ENCODE assay signal across 9 cellular contexts in genomic region chr3:23944861-23945652, GRCh38. TPM values are rescaled to one million over a fixed set of nuclear protein-coding genes. Genes with fewer than 3 reads are reported as not detected.
DNase-seq lines count a peak whose midpoint lies in the region; ATAC-seq, FAIRE-seq and TF ChIP-seq lines count a peak whose summit lies in the region.
"Had no signal": no experiment of that assay in that cellular context is flagged by ENCODE, and none has a peak within 500 bp of the region (broad histone marks: within the 10 kb centered on the region; RNA-seq: fewer than 3 reads in every experiment).

NR1D2 (plus strand) TSS chr3:23945286; CDS start chr3:23945579, 293 bp downstream.

- H2AFZ ChIP-seq in H1 (ENCODE audit: low read length) = no peak within 1 kb of the TSS

- no peaks in the 10 kb centered on the region; a peak in 1 of 22 replicates for H3K36me3 ChIP-seq in BLaER1 treated with 17β-estradiol and CSF1 and Interleukin-3, amounts not matched to agents 10 nM and 100 nM
- no peaks in the 10 kb centered on the region for H3K36me3 ChIP-seq in H1 (ENCODE audit: control insufficient read depth in 2 of 4, insufficient read depth in 4 of 4, low read length in 3 of 4)
- no peaks in the 10 kb centered on the region for H3K36me3 ChIP-seq in mesendoderm (ENCODE audit: control insufficient read depth, insufficient read depth, low read length)

- H4K8ac ChIP-seq in H1 (ENCODE audit: extremely low read depth, insufficient read depth, low read length) (peak within 1 kb of the TSS; percentile 99), mesendoderm (ENCODE audit: low read depth, low read length) (peak within 1 kb of the TSS; percentile 65)

- POLR2A ChIA-PET in H1 (lab: Charles Lee; ENCODE audit: partially characterized antibody) = interaction anchor here (0.6 to 19.1 kb wide), 7 partner anchors 9 to 146 kb away, joined by 3 to 363 read pairs (median 4); partner anchors contain the start of genes NKIRAS1 and RPL15

- H2BK15ac ChIP-seq in H1 (ENCODE audit: low read length) (0 out of 2 replicates have a peak within 1 kb of the TSS, but pooled peaks have one; percentile 22), mesendoderm (replicated peaks; ENCODE audit: low read depth) (peak within 1 kb of the TSS; percentile 37)

- no peaks in the 10 kb centered on the region for H3K79me1 ChIP-seq in H1 (ENCODE audit: low read depth, low read length)
- H3K79me1 ChIP-seq in mesendoderm (ENCODE audit: low read length) = peaks cover 4% of the 10 kb centered on the region

- 0 out of 2 replicates have a peak within 1 kb of the TSS, but pooled peaks have one; percentile 40 for H2BK20ac ChIP-seq in H1 (ENCODE audit: low read length)

- H4K91ac ChIP-seq in H1 (replicated peaks; ENCODE audit: insufficient read length, low read length) = peak within 1 kb of the TSS; percentile 75

- H3K9ac ChIP-seq in BLaER1 treated with 17β-estradiol and CSF1 and Interleukin-3, amounts not matched to agents 10 nM and 100 nM = peak within 1 kb of the TSS; percentile 86 to 98 (median 89)
- peak within 1 kb of the TSS; percentile 93 to 100 (median 94) for H3K9ac ChIP-seq in H1 (replicated peaks in 1 of 4; ENCODE audit: extremely low read depth in 1 of 4, low read depth in 3 of 4, low read length in 3 of 4)
- H3K9ac ChIP-seq in mesendoderm (ENCODE audit: low read length) = peak within 1 kb of the TSS; percentile 91

- TF ChIP-seq RAD21 in H1 (IDR thresholded peaks at IDR 0.05 in 1 of 2, conservative IDR thresholded peaks at IDR 0.05 in 1 of 2; ENCODE audit: low read depth in 2 of 2, low read length in 2 of 2) = no peak

- peak; percentile 84 to 92 for TF ChIP-seq POLR2A in H1 (IDR thresholded peaks at IDR 0.05; ENCODE audit: control extremely low read depth in 1 of 2, low read depth in 2 of 2, low read length in 2 of 2)

- H3K23ac ChIP-seq in H1 (ENCODE audit: insufficient read length) = no peak within 1 kb of the TSS
- peak within 1 kb of the TSS; percentile 66 for H3K23ac ChIP-seq in mesendoderm (ENCODE audit: low read length)

- 1% methylated on average over 37 of the region's 88 CpGs; no CpG with 5 or more reads in 1 of the 2 experiments for WGBS in H1 (ENCODE audit: extremely low coverage in 1 of 2, insufficient coverage in 1 of 2, insufficient read length in 1 of 2, insufficient replicate concordance in 2 of 2, low coverage in 1 of 2, low lambda C conversion rate in 2 of 2, missing lambda C conversion rate in 1 of 2), 2 experiments
- no CpG with 5 or more reads among the region's 88 CpGs for WGBS in mesendoderm (ENCODE audit: extremely low coverage, insufficient coverage, low lambda C conversion rate)

- H3K27ac ChIP-seq in BLaER1 treated with 17β-estradiol and CSF1 and Interleukin-3, amounts not matched to agents 10 nM and 100 nM = peak within 1 kb of the TSS; percentile 84 to 97 (median 87)
- H3K27ac ChIP-seq in H1 (ENCODE audit: low read depth, low read length) (peak within 1 kb of the TSS; percentile 97), mesendoderm (ENCODE audit: low read depth, low read length) (peak within 1 kb of the TSS; percentile 96)

- H3K14ac ChIP-seq in H1 (ENCODE audit: insufficient read length) = no peak within 1 kb of the TSS

- no peak within 1 kb of the TSS for H3K4ac ChIP-seq in H1 (replicated peaks; ENCODE audit: insufficient read length, low read depth, low read length)
- H3K4ac ChIP-seq in mesendoderm (ENCODE audit: low read depth, low read length) = no peak within 1 kb of the TSS

- peak within 1 kb of the TSS; percentile 68 to 88 (median 76) for H3K4me3 ChIP-seq in BLaER1 treated with 17β-estradiol and CSF1 and Interleukin-3, amounts not matched to agents 10 nM and 100 nM
- H3K4me3 ChIP-seq in H1 (ENCODE audit: extremely low read depth in 1 of 4, insufficient read depth in 2 of 4, low read depth in 3 of 4, low read length in 4 of 4) = peak within 1 kb of the TSS; percentile 91 to 94 (median 92)
- peak within 1 kb of the TSS; percentile 86 for H3K4me3 ChIP-seq in mesendoderm (ENCODE audit: low read length)

- CTCF ChIA-PET in H1 (lab: Charles Lee; ENCODE audit: partially characterized antibody) = interaction anchor here (1.2 kb wide), 1 partner anchor 28 kb away, joined by 6 read pairs; the partner anchor contains the start of genes NKIRAS1 and RPL15

- H3K79me2 ChIP-seq in H1 (ENCODE audit: control insufficient read depth in 1 of 2, insufficient read depth in 2 of 2, low read length in 2 of 2) (peaks cover 4 to 35% of the 10 kb centered on the region in 2 experiments; a peak in 3 of 4 replicates), mesendoderm (ENCODE audit: control insufficient read depth, insufficient read depth, low read length) (peaks cover 19% of the 10 kb centered on the region)

- H2AK5ac ChIP-seq in H1 (ENCODE audit: low read depth, low read length) (peak within 1 kb of the TSS; percentile 46; the same call in 1 of the 2 replicates), mesendoderm (ENCODE audit: low read length) (no peak within 1 kb of the TSS)

- peak within 1 kb of the TSS; percentile 85 to 95 (median 89) for H3K4me2 ChIP-seq in BLaER1 treated with 17β-estradiol and CSF1 and Interleukin-3, amounts not matched to agents 10 nM and 100 nM
- H3K4me2 ChIP-seq in H1 (ENCODE audit: insufficient read depth in 1 of 2, low read depth in 2 of 2, low read length in 2 of 2) (peak within 1 kb of the TSS; percentile 98 to 99), mesendoderm (ENCODE audit: low read length) (peak within 1 kb of the TSS; percentile 99)

- ATAC-seq in GM19035 (IDR thresholded peaks at IDR 0.05; ENCODE audit: unreplicated experiment) (peak; percentile 58), HG03280 (IDR thresholded peaks at IDR 0.05; ENCODE audit: unreplicated experiment) (peak; percentile 63)

- TF ChIP-seq EP300 in H1 (IDR thresholded peaks at IDR 0.05; ENCODE audit: borderline replicate concordance in 1 of 2, low read depth in 2 of 2, low read length in 2 of 2) = no peak; a peak in 1 of 3 replicates

- peak within 1 kb of the TSS; percentile 76; the same call in 1 of the 2 replicates for H2BK12ac ChIP-seq in H1 (ENCODE audit: low read depth, low read length)

- TF ChIP-seq CTCF in H1 (IDR thresholded peaks at IDR 0.05; ENCODE audit: control extremely low read depth in 1 of 3, insufficient read depth in 1 of 3, low read depth in 1 of 3, low read length in 3 of 3) = no peak

- H2BK5ac ChIP-seq in H1 (ENCODE audit: low read depth, low read length) (peak within 1 kb of the TSS; percentile 87), mesendoderm (ENCODE audit: low read length) (peak within 1 kb of the TSS; percentile 91)

- peak within 1 kb of the TSS; percentile 81 for H3K18ac ChIP-seq in H1 (ENCODE audit: extremely low read depth, low read length)
- H3K18ac ChIP-seq in mesendoderm (ENCODE audit: low read length) = peak within 1 kb of the TSS; percentile 95

- H3K27me3 ChIP-seq in BLaER1 treated with 17β-estradiol and CSF1 and Interleukin-3, amounts not matched to agents 10 nM and 100 nM = peaks cover 6 to 28% (median 20%) of the 10 kb centered on the region in 11 experiments; a peak in 20 of 22 replicates
- no peaks in the 10 kb centered on the region; a peak in 1 of 7 replicates for H3K27me3 ChIP-seq in H1 (replicated peaks in 1 of 4; ENCODE audit: control insufficient read depth in 3 of 4, extremely low read depth in 1 of 4, insufficient read depth in 3 of 4, low read length in 3 of 4)
- no peaks in the 10 kb centered on the region for H3K27me3 ChIP-seq in mesendoderm (ENCODE audit: insufficient read depth, low read length, poor library complexity)

- peaks cover 5% of the 10 kb centered on the region for H3K23me2 ChIP-seq in H1 (ENCODE audit: low read depth, low read length)

- H2BK120ac ChIP-seq in H1 (replicated peaks; ENCODE audit: low read depth, low read length) = peak within 1 kb of the TSS; percentile 47
- H2BK120ac ChIP-seq in mesendoderm (ENCODE audit: low read depth, low read length) = peak within 1 kb of the TSS; percentile 68

- DNase-seq in NCI-H748 treated with DMSO at 0.1 percent for 48 hours (lab: John Stamatoyannopoulos, UW) (peak; percentile 45), H1 (ENCODE audit: low read depth in 1 of 2, low spot score in 2 of 2) (peak in 1 of 2 experiments; percentile 80), mesendoderm (peak; percentile 90)
- peak; percentile 27 to 63 (median 41) for DNase-seq in activated CD8-positive, alpha-beta memory T cell treated with anti-CD3 and anti-CD28 coated beads for 48 hours (ENCODE audit: low read depth in 2 of 3, low spot score in 2 of 3)
- DNase-seq in stimulated activated CD8-positive, alpha-beta memory T cell treated with anti-CD3 and anti-CD28 coated beads, Interleukin-12 subunit alpha, Interleukin-12 subunit beta, amount 100 ng/mL, for 4 hours (ENCODE audit: low read depth) = peak; percentile 66

- no peak for FAIRE-seq in H1 (lab: Jason Lieb, UNC)
- FAIRE-seq: islet of Langerhans had no signal

- H3K4me1 ChIP-seq in BLaER1 treated with 17β-estradiol and CSF1 and Interleukin-3, amounts not matched to agents 10 nM and 100 nM = peaks cover 13 to 20% (median 18%) of the 10 kb centered on the region in 10 experiments; a peak in 19 of 20 replicates
- H3K4me1 ChIP-seq in H1 (replicated peaks in 1 of 4; ENCODE audit: control insufficient read depth in 3 of 4, insufficient read depth in 4 of 4, low read length in 3 of 4) (peaks cover 8 to 17% (median 12%) of the 10 kb centered on the region in 4 experiments; a peak in 6 of 7 replicates), mesendoderm (ENCODE audit: control insufficient read depth, low read depth, low read length) (peaks cover 14% of the 10 kb centered on the region)

- H4K20me1 ChIP-seq in BLaER1 treated with 17β-estradiol and CSF1 and Interleukin-3, amounts not matched to agents 10 nM and 100 nM = peaks cover 0 to 40% (median 32%) of the 10 kb centered on the region in 11 experiments; a peak in 11 of 22 replicates
- peaks cover 0 to 3% of the 10 kb centered on the region in 2 experiments for H4K20me1 ChIP-seq in H1 (replicated peaks in 1 of 2; ENCODE audit: control insufficient read depth in 1 of 2, insufficient read depth in 2 of 2, low read length in 2 of 2)

- H3K9me3 ChIP-seq in BLaER1 treated with 17β-estradiol and CSF1 and Interleukin-3, amounts not matched to agents 10 nM and 100 nM (replicated peaks in 1 of 11) = no peaks in the 10 kb centered on the region
- H3K9me3 ChIP-seq in H1 (ENCODE audit: insufficient read depth in 2 of 2, low read depth in 1 of 2, low read length in 1 of 2) = no peaks in the 10 kb centered on the region

- peak within 1 kb of the TSS; percentile 98 for H4K5ac ChIP-seq in H1 (ENCODE audit: insufficient read length, low read depth, low read length)
- no peak within 1 kb of the TSS for H4K5ac ChIP-seq in mesendoderm (ENCODE audit: low read length)

- peak within 1 kb of the TSS; percentile 79 for H3K56ac ChIP-seq in H1 (replicated peaks; ENCODE audit: insufficient read length, low read depth, low read length)
- peak within 1 kb of the TSS; percentile 98 for H3K56ac ChIP-seq in mesendoderm (ENCODE audit: low read length)

RNA-seq across cellular contexts. Expression of gene NR1D2, which starts in this region (rescaled TPM):
- 21.7 and 22.0 TPM in 2 replicates for total RNA-seq in H1 (2021; fragmentation: NEBNext Ultra II Directional; extraction: Animal tissue kit (Norgen Biotek cat#: 25700))
- polyA plus RNA-seq in H1 (2011; rRNA removed) = 3.5 and 5.9 TPM in 2 replicates
- 6.9 TPM for polyA plus RNA-seq in H1 (2011; cell fraction: cytosol; rRNA removed)
- 3.1 TPM for polyA plus RNA-seq in H1 (2011; cell fraction: nucleus; rRNA removed)
- polyA plus RNA-seq in H1 (2012, experiment 1 of 2) = 9.9 to 16.3 TPM (median 12.7 TPM) in 4 replicates
- 0.39 TPM for polyA plus RNA-seq in H1 (2012, experiment 2 of 2)
- polyA plus RNA-seq in H1 (2013, experiment 1 of 2) = 7.1 TPM
- polyA plus RNA-seq in H1 (2013, experiment 2 of 2) = 7.3 TPM
- 26.1 and 41.2 TPM in 2 replicates for polyA minus RNA-seq in H1 (2011; rRNA and poly(A)+ RNA removed)
- 17.2 TPM for polyA minus RNA-seq in H1 (2011; cell fraction: cytosol; rRNA and poly(A)+ RNA removed)
- 29.0 TPM for polyA minus RNA-seq in H1 (2011; cell fraction: nucleus; rRNA and poly(A)+ RNA removed)
- polyA plus RNA-seq in mesendoderm (2013, experiment 1 of 2) = 6.5 TPM
- 6.5 TPM for polyA plus RNA-seq in mesendoderm (2013, experiment 2 of 2)
